ENCODE assay signal across 16 cellular contexts in genomic region chr13:113923376-113924063, GRCh38. TPM values are rescaled to one million over a fixed set of nuclear protein-coding genes. Genes with fewer than 3 reads are reported as not detected.
DNase-seq lines count a peak whose midpoint lies in the region; TF ChIP-seq lines count a peak whose summit lies in the region.
"Had no signal": no experiment of that assay in that cellular context is flagged by ENCODE, and none has a peak within 500 bp of the region (broad histone marks: within the 10 kb centered on the region; RNA-seq: fewer than 3 reads in every experiment).

No MANE protein-coding gene starts in this region.

- H3K9me3 ChIP-seq in WERI-Rb-1 (ENCODE audit: severe bottlenecking) = peaks cover 8% of the 10 kb centered on the region

- no peak for TF ChIP-seq CTCF in WERI-Rb-1 (IDR thresholded peaks at IDR 0.05; ENCODE audit: low read depth, low read length)
- TF ChIP-seq CTCF in neural crest cell (conservative IDR thresholded peaks at IDR 0.05) = no peak
- TF ChIP-seq CTCF in type B pancreatic cell (conservative IDR thresholded peaks at IDR 0.05) = no peak

- no peak overlapping the region for H3K4me3 Mint-ChIP-seq in activated T-cell treated with anti-CD3 and anti-CD28 coated beads, Interleukin-2, amount 50 U/mL, for 24 hours
- no peak overlapping the region for H3K4me3 Mint-ChIP-seq in neural crest cell
- H3K4me3 Mint-ChIP-seq in type B pancreatic cell = no peak overlapping the region
- H3K4me3 Mint-ChIP-seq: CD8-positive, alpha-beta T cell; GM23338 had no signal

- H3K36me3 Mint-ChIP-seq in activated T-cell treated with anti-CD3 and anti-CD28 coated beads, Interleukin-2, amount 50 U/mL, for 24 hours (ENCODE audit: low read depth) = no peaks in the 10 kb centered on the region
- H3K36me3 Mint-ChIP-seq in neural crest cell (ENCODE audit: low read depth) (peaks cover 4% of the 10 kb centered on the region), type B pancreatic cell (no peaks in the 10 kb centered on the region)
- H3K36me3 Mint-ChIP-seq: CD8-positive, alpha-beta T cell had no signal

- H3K27me3 Mint-ChIP-seq in activated T-cell treated with anti-CD3 and anti-CD28 coated beads, Interleukin-2, amount 50 U/mL, for 24 hours = peaks cover 71% of the 10 kb centered on the region
- H3K27me3 Mint-ChIP-seq in neural crest cell (ENCODE audit: low read depth) (no peaks in the 10 kb centered on the region), type B pancreatic cell (no peaks in the 10 kb centered on the region)

- H3K27ac ChIP-seq in WERI-Rb-1 = no peak overlapping the region
- H3K27ac ChIP-seq in caudate nucleus (ENCODE audit: low read depth, low read length) = no peak overlapping the region
- H3K27ac ChIP-seq: PC-9 had no signal

- peak; percentile 9 for DNase-seq in activated T-cell treated with anti-CD3 and anti-CD28 coated beads, Interleukin-2, amount 50 U/mL, for 24 hours
- no peak for DNase-seq in activated T-cell treated with anti-CD3 and anti-CD28 coated beads, Interleukin-2, amount 50 U/mL, for 1 hour
- DNase-seq in WERI-Rb-1 = peak; percentile 6
- no peak for DNase-seq in neural crest cell (ENCODE audit: low read depth, low spot score)
- DNase-seq in type B pancreatic cell (ENCODE audit: extremely low spot score, unreplicated experiment) = peak; percentile 15
- no peak for DNase-seq in caudate nucleus (lab: John Stamatoyannopoulos, UW)
- DNase-seq in GM19238 (ENCODE audit: insufficient read length, low spot score) = no peak
- DNase-seq in hepatic stellate cell (ENCODE audit: low spot score) = no peak
- DNase-seq: NCI-H1105 treated with DMSO at 0.1 percent for 48 hours, NCI-H1694 treated with DMSO at 0.1 percent for 48 hours, NCI-H2107, NCI-H2227 treated with DMSO at 0.1 percent for 48 hours, NCI-H524, PC-9 had no signal

- no peak overlapping the region for H3K27ac Mint-ChIP-seq in activated T-cell treated with anti-CD3 and anti-CD28 coated beads, Interleukin-2, amount 50 U/mL, for 24 hours
- H3K27ac Mint-ChIP-seq in neural crest cell (ENCODE audit: unreplicated experiment) (peak overlapping the region; percentile 75), type B pancreatic cell (no peak overlapping the region)
- H3K27ac Mint-ChIP-seq: CD8-positive, alpha-beta T cell; GM23338 had no signal

- no peaks in the 10 kb centered on the region for H3K27me3 ChIP-seq in WERI-Rb-1 (ENCODE audit: insufficient read depth, low read depth, severe bottlenecking)

- no peaks in the 10 kb centered on the region for H3K36me3 ChIP-seq in WERI-Rb-1

- H3K9me3 Mint-ChIP-seq in activated T-cell treated with anti-CD3 and anti-CD28 coated beads, Interleukin-2, amount 50 U/mL, for 24 hours = peaks cover 8% of the 10 kb centered on the region
- H3K9me3 Mint-ChIP-seq in neural crest cell (peaks cover 7% of the 10 kb centered on the region), type B pancreatic cell (peaks cover 13% of the 10 kb centered on the region)

- H3K4me3 ChIP-seq in WERI-Rb-1 (ENCODE audit: low read depth, low read length) = no peak overlapping the region
- H3K4me3 ChIP-seq: GM23338, PC-9 had no signal

- H3K4me1 Mint-ChIP-seq in activated T-cell treated with anti-CD3 and anti-CD28 coated beads, Interleukin-2, amount 50 U/mL, for 24 hours (ENCODE audit: low read depth) = no peaks in the 10 kb centered on the region
- H3K4me1 Mint-ChIP-seq in neural crest cell = no peaks in the 10 kb centered on the region
- peaks cover 8% of the 10 kb centered on the region for H3K4me1 Mint-ChIP-seq in type B pancreatic cell (ENCODE audit: unreplicated experiment)

RNA-seq across cellular contexts. Expression of gene C13orf46, which starts 50.4 kb away (rescaled TPM):
- total RNA-seq in neural crest cell (0.66 and 1.9 TPM in 2 replicates), type B pancreatic cell (ENCODE audit: low replicate concordance) (0.29 TPM in 1 of 2 replicates, not detected in the other)

RNA-seq across cellular contexts. Expression of gene GAS6, which starts 59.6 kb away (rescaled TPM):
- total RNA-seq in neural crest cell = 7.7 and 9.0 TPM in 2 replicates
- total RNA-seq in type B pancreatic cell (ENCODE audit: low replicate concordance) = 42.9 and 102 TPM in 2 replicates

Comparison
In these comparisons a context has a peak if more than half of its experiments do, and no peak if none do; other contexts are left out.
1. DNase-seq: peak in activated T-cell treated with anti-CD3 and anti-CD28 coated beads, Interleukin-2, amount 50 U/mL, for 24 hours (single experiment), WERI-Rb-1 (single experiment) and type B pancreatic cell (single experiment); none in activated T-cell treated with anti-CD3 and anti-CD28 coated beads, Interleukin-2, amount 50 U/mL, for 1 hour (single experiment), neural crest cell (single experiment), caudate nucleus (0 of 61), GM19238 (single experiment) and hepatic stellate cell (single experiment).